10 cellular contexts compared by ENCODE assay signal in the genomic region with DNA sequence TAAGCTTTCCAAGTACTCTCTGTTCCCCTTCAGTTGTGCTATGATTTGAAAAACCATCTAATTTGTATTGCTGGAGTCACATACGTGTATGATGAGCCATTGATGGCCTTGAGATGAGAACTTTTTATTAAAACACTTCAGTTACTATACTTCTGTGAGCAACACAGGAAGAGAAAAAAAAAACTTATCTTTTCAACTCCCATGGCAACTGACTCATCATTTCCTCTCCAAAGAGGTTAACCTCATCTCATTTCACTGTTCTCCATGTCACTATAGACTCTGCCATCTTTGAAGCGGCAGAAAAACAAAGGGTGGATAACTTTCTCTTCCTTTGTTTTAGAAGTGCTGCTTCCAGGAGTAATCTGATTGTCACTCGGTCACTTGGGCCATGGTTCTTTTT.
DNase-seq lines count a peak whose midpoint lies in the region; ATAC-seq and TF ChIP-seq lines count a peak whose summit lies in the region.
"Had no signal": no experiment of that assay in that cellular context is flagged by ENCODE, and none has a peak within 500 bp of the region (broad histone marks: within the 10 kb centered on the region; RNA-seq: fewer than 3 reads in every experiment).

No MANE protein-coding gene starts in this region.

- peaks cover 12% of the 10 kb centered on the region for H3K9me3 Mint-ChIP-seq in activated CD4-positive, alpha-beta T cell treated with anti-CD3 and anti-CD28 coated beads, Interleukin-2, amount 10 ng/mL, durations not matched to agents 24 days and 14 days

- H3K4me3 Mint-ChIP-seq in activated CD4-positive, alpha-beta T cell treated with anti-CD3 and anti-CD28 coated beads, Interleukin-2, amount 10 ng/mL, durations not matched to agents 24 days and 14 days: peak overlapping the region; percentile 56
- H3K4me3 Mint-ChIP-seq: B cell, memory B cell had no signal

- H3K27ac Mint-ChIP-seq in activated CD4-positive, alpha-beta T cell treated with anti-CD3 and anti-CD28 coated beads, Interleukin-2, amount 10 ng/mL, durations not matched to agents 24 days and 14 days: peak overlapping the region; percentile 85
- H3K27ac Mint-ChIP-seq: B cell, memory B cell had no signal

- no peaks in the 10 kb centered on the region for H3K79me2 ChIP-seq in mammary epithelial cell (ENCODE audit: insufficient read depth, low read length)

- TF ChIP-seq CTCF in NB4 (IDR thresholded peaks at IDR 0.05; ENCODE audit: low read depth, low read length) (no peak), mammary epithelial cell (conservative IDR thresholded peaks at IDR 0.05 in 1 of 2, IDR thresholded peaks at IDR 0.05 in 1 of 2; ENCODE audit: extremely low read depth in 1 of 2, insufficient read depth in 1 of 2, low read depth in 1 of 2, low read length in 2 of 2) (no peak), GM20000 (IDR thresholded peaks at IDR 0.05; ENCODE audit: extremely low read depth, missing control alignments) (no peak), body of pancreas (IDR thresholded peaks at IDR 0.05) (no peak)

- peaks cover 2% of the 10 kb centered on the region for H3K27me3 ChIP-seq in mammary epithelial cell (ENCODE audit: insufficient read depth, low read length)
- no peaks in the 10 kb centered on the region for H3K27me3 ChIP-seq in aorta (ENCODE audit: control insufficient read depth in 1 of 2, insufficient read depth in 2 of 2, low read length in 1 of 2)
- no peaks in the 10 kb centered on the region for H3K27me3 ChIP-seq in body of pancreas

- peaks cover 3% of the 10 kb centered on the region for H3K36me3 Mint-ChIP-seq in activated CD4-positive, alpha-beta T cell treated with anti-CD3 and anti-CD28 coated beads, Interleukin-2, amount 10 ng/mL, durations not matched to agents 24 days and 14 days (ENCODE audit: low read depth)
- H3K36me3 Mint-ChIP-seq: memory B cell had no signal

- 93% methylated on average over 3 of the region's 3 CpGs for WGBS in mammary epithelial cell (ENCODE audit: low coverage, missing lambda C conversion rate)
- WGBS in aorta, 2 donors: 79 to 84% methylated on average over 3 of the region's 3 CpGs
- 64 to 68% methylated on average over 3 of the region's 3 CpGs for WGBS in body of pancreas, 2 donors

- H3K4me3 ChIP-seq in NB4 (ENCODE audit: low read depth, low read length): no peak overlapping the region
- H3K4me3 ChIP-seq in mammary epithelial cell (replicated peaks in 1 of 3; ENCODE audit: insufficient read depth in 1 of 3, low read depth in 2 of 3, low read length in 3 of 3): no peak overlapping the region
- H3K4me3 ChIP-seq in aorta (ENCODE audit: low read length in 2 of 2): no peak overlapping the region
- H3K4me3 ChIP-seq in body of pancreas: no peak overlapping the region

- H3K9ac ChIP-seq in mammary epithelial cell (ENCODE audit: insufficient read depth, low read length): no peak overlapping the region

- intact Hi-C loops in activated CD4-positive, alpha-beta T cell treated with anti-CD3 and anti-CD28 coated beads, Interleukin-2, amount 10 ng/mL, durations not matched to agents 24 days and 14 days (cut with micrococcal nuclease): loop anchor here (1.0 to 10.0 kb wide), 12 partner anchors 29 to 1743 kb away; partner anchors contain the start of genes ELL2, LNPEP and RFESD
- intact Hi-C loops in mammary epithelial cell (cut with micrococcal nuclease) (no loop called here), aorta (cut with DNase I) (no loop called here), body of pancreas (cut with DNase I) (no loop called here)

- H3K36me3 ChIP-seq in mammary epithelial cell (ENCODE audit: insufficient read depth, low read length): no peaks in the 10 kb centered on the region
- no peaks in the 10 kb centered on the region for H3K36me3 ChIP-seq in aorta (ENCODE audit: control insufficient read depth in 1 of 2, insufficient read depth in 2 of 2, low read length in 1 of 2)
- no peaks in the 10 kb centered on the region for H3K36me3 ChIP-seq in body of pancreas (replicated peaks in 1 of 2; ENCODE audit: insufficient read depth in 1 of 2, low read depth in 2 of 2)

- H3K4me1 ChIP-seq in mammary epithelial cell (ENCODE audit: insufficient read depth, low read length) (no peaks in the 10 kb centered on the region), aorta (ENCODE audit: control insufficient read depth in 1 of 2, insufficient read depth in 2 of 2, low read length in 2 of 2) (no peaks in the 10 kb centered on the region), body of pancreas (no peaks in the 10 kb centered on the region)

- peaks cover 7% of the 10 kb centered on the region for H3K27me3 Mint-ChIP-seq in activated CD4-positive, alpha-beta T cell treated with anti-CD3 and anti-CD28 coated beads, Interleukin-2, amount 10 ng/mL, durations not matched to agents 24 days and 14 days
- H3K27me3 Mint-ChIP-seq: B cell had no signal

- no peaks in the 10 kb centered on the region for H3K9me3 ChIP-seq in mammary epithelial cell (replicated peaks; ENCODE audit: insufficient read depth, low read length)
- no peaks in the 10 kb centered on the region for H3K9me3 ChIP-seq in aorta (ENCODE audit: control insufficient read depth, low read length)
- H3K9me3 ChIP-seq in body of pancreas: no peaks in the 10 kb centered on the region

- peak; percentile 83 for DNase-seq in activated CD4-positive, alpha-beta T cell treated with anti-CD3 and anti-CD28 coated beads, Interleukin-2, amount 10 ng/mL, durations not matched to agents 24 days and 14 days
- DNase-seq in activated CD4-positive, alpha-beta T cell treated with anti-CD3 and anti-CD28 coated beads for 48 hours: no peak
- DNase-seq in NB4 (ENCODE audit: low read depth) (peak; percentile 41), mammary epithelial cell (peak; percentile 53), renal cortical epithelial cell (ENCODE audit: low read depth) (peak; percentile 38), GM20000 (ENCODE audit: low spot score) (no peak), aorta (no peak), body of pancreas (no peak)

- CTCF ChIA-PET in mammary epithelial cell (lab: Charles Lee; ENCODE audit: low non-redundant PET): no interaction called here

- TF ChIP-seq POLR2A in NB4 (IDR thresholded peaks at IDR 0.05; ENCODE audit: extremely low read depth, insufficient read length) (no peak), body of pancreas (IDR thresholded peaks at IDR 0.05) (no peak)

- in situ Hi-C loops in mammary epithelial cell (cut with MboI; ENCODE audit: low sequenced_read_pairs in 2 of 2): no loop called here

- ATAC-seq in aorta (ENCODE audit: low FRiP score) (no peak), body of pancreas (no peak)

- H4K20me1 ChIP-seq in mammary epithelial cell (ENCODE audit: insufficient read depth, low read length): no peaks in the 10 kb centered on the region

- BruUV-seq in mammary epithelial cell (replicated peaks; lab: Mats Ljungman, UMichigan): no TSS peak

- H2AFZ ChIP-seq in mammary epithelial cell (ENCODE audit: low read depth, low read length): peak overlapping the region; percentile 8

- H3K4me2 ChIP-seq in mammary epithelial cell (ENCODE audit: insufficient read depth, low read depth, low read length): no peak overlapping the region

- dilution Hi-C loops in mammary epithelial cell (cut with HindIII; ENCODE audit: low sequenced_read_pairs): no loop called here

- H3K4me1 Mint-ChIP-seq in activated CD4-positive, alpha-beta T cell treated with anti-CD3 and anti-CD28 coated beads, Interleukin-2, amount 10 ng/mL, durations not matched to agents 24 days and 14 days: peaks cover 27% of the 10 kb centered on the region
- H3K4me1 Mint-ChIP-seq: B cell had no signal

- H3K27ac ChIP-seq in mammary epithelial cell (ENCODE audit: insufficient read depth, low read depth, low read length): no peak overlapping the region
- H3K27ac ChIP-seq in aorta (ENCODE audit: low read depth in 1 of 2, low read length in 2 of 2): no peak overlapping the region
- no peak overlapping the region for H3K27ac ChIP-seq in body of pancreas

Comparison
In these comparisons a context has a peak if more than half of its experiments do, and no peak if none do; other contexts are left out.
1. DNase-seq: peak in activated CD4-positive, alpha-beta T cell treated with anti-CD3 and anti-CD28 coated beads, Interleukin-2, amount 10 ng/mL, durations not matched to agents 24 days and 14 days (single experiment), NB4 (single experiment), mammary epithelial cell (single experiment) and renal cortical epithelial cell (single experiment); none in activated CD4-positive, alpha-beta T cell treated with anti-CD3 and anti-CD28 coated beads for 48 hours (single experiment), GM20000 (single experiment), aorta (0 of 2) and body of pancreas (0 of 4).